Comparison of ENCODE assay signal across 1 cellular context in genomic region chr5:180637962-180638680, GRCh38.
TF ChIP-seq lines count a peak whose summit lies in the region.

No MANE protein-coding gene starts in this region.

TF ChIP-seq in GM23338, 12 proteins besides CTCF, POLR2A, EP300 and RAD21 (continued from another document):
- TF ChIP-seq, protein P1, sequence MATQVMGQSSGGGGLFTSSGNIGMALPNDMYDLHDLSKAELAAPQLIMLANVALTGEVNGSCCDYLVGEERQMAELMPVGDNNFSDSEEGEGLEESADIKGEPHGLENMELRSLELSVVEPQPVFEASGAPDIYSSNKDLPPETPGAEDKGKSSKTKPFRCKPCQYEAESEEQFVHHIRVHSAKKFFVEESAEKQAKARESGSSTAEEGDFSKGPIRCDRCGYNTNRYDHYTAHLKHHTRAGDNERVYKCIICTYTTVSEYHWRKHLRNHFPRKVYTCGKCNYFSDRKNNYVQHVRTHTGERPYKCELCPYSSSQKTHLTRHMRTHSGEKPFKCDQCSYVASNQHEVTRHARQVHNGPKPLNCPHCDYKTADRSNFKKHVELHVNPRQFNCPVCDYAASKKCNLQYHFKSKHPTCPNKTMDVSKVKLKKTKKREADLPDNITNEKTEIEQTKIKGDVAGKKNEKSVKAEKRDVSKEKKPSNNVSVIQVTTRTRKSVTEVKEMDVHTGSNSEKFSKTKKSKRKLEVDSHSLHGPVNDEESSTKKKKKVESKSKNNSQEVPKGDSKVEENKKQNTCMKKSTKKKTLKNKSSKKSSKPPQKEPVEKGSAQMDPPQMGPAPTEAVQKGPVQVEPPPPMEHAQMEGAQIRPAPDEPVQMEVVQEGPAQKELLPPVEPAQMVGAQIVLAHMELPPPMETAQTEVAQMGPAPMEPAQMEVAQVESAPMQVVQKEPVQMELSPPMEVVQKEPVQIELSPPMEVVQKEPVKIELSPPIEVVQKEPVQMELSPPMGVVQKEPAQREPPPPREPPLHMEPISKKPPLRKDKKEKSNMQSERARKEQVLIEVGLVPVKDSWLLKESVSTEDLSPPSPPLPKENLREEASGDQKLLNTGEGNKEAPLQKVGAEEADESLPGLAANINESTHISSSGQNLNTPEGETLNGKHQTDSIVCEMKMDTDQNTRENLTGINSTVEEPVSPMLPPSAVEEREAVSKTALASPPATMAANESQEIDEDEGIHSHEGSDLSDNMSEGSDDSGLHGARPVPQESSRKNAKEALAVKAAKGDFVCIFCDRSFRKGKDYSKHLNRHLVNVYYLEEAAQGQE (IDR thresholded peaks at IDR 0.05; ENCODE audit: unreplicated experiment): no peak
- TF ChIP-seq ZNF114 (CRISPR knock-in tag; IDR thresholded peaks at IDR 0.05) (no peak), POLR2AphosphoS5 (IDR thresholded peaks at IDR 0.05; ENCODE audit: low read depth) (no peak), CREB1 (CRISPR knock-in tag; IDR thresholded peaks at IDR 0.05; ENCODE audit: low read depth) (no peak)
